In genomic region chr2:117019357-117019756, GRCh38 we compare ENCODE assay signal across 34 cellular contexts.
"Had no signal": no experiment of that assay in that cellular context is flagged by ENCODE, and none has a peak within 500 bp of the region (broad histone marks: within the 10 kb centered on the region; RNA-seq: fewer than 3 reads in every experiment).

No MANE protein-coding gene starts in this region.

- H3K4me3 ChIP-seq: MG63 had no signal

- H3K9me3 ChIP-seq: MG63 had no signal

- DNase-seq: Karpas-422, Kasumi-1, MG63, MM.1S, MV-4-11, NCI-H1048, NCI-H1092, NCI-H1092 treated with DMSO at 0.1 percent for 48 hours, NCI-H1105, NCI-H1105 treated with DMSO at 0.1 percent for 48 hours, NCI-H1417, NCI-H1417 treated with DMSO at 0.1 percent for 48 hours, NCI-H1436, NCI-H1436 treated with DMSO at 0.1 percent for 48 hours, NCI-H146, NCI-H1694, NCI-H1694 treated with DMSO at 0.1 percent for 48 hours, NCI-H187, NCI-H187 treated with DMSO at 0.1 percent for 48 hours, NCI-H1930, NCI-H2029, NCI-H2029 treated with DMSO at 0.1 percent for 48 hours, NCI-H2081, NCI-H2081 treated with DMSO at 0.1 percent for 48 hours, NCI-H2107, NCI-H2171, NCI-H2171 treated with DMSO at 0.1 percent for 48 hours, NCI-H2227 treated with DMSO at 0.1 percent for 48 hours, NCI-H226, NCI-H345, NCI-H446, NCI-H446 treated with DMSO at 0.1 percent for 48 hours, NCI-H510A, NCI-H510A treated with DMSO at 0.1 percent for 48 hours had no signal

- H3K36me3 ChIP-seq: MG63 had no signal

- H3K27me3 ChIP-seq: MG63 had no signal
